35 cellular contexts compared by ENCODE assay signal in genomic region chr19:50505856-50506611, GRCh38. TPM values are rescaled to one million over a fixed set of nuclear protein-coding genes. Genes with fewer than 3 reads are reported as not detected.
"Had no signal": no experiment of that assay in that cellular context is flagged by ENCODE, and none has a peak within 500 bp of the region (broad histone marks: within the 10 kb centered on the region; RNA-seq: fewer than 3 reads in every experiment).

No MANE protein-coding gene starts in this region.

- H3K27ac Mint-ChIP-seq: activated CD4-positive, alpha-beta memory T cell treated with anti-CD3 and anti-CD28 coated beads, Interleukin-2, amount 10 ng/mL, durations not matched to agents 7 days and 5 days; activated CD8-positive, alpha-beta memory T cell treated with anti-CD3 and anti-CD28 coated beads, Interleukin-2, amount 10 ng/mL, durations not matched to agents 7 days and 5 days; activated naive CD4-positive, alpha-beta T cell treated with anti-CD3 and anti-CD28 coated beads, Interleukin-2, amount 50 U/mL, for 24 hours; activated naive CD8-positive, alpha-beta T cell treated with anti-CD3 and anti-CD28 coated beads, Interleukin-2, amount 10 ng/mL, durations not matched to agents 7 days and 5 days had no signal

- H3K27me3 ChIP-seq: ascending aorta, cardiac muscle cell, Peyer's patch had no signal

- H3K36me3 Mint-ChIP-seq: activated CD8-positive, alpha-beta memory T cell treated with anti-CD3 and anti-CD28 coated beads, Interleukin-2, amount 10 ng/mL, durations not matched to agents 7 days and 5 days had no signal

- H3K4me3 ChIP-seq: ascending aorta, cardiac muscle cell, Peyer's patch had no signal

- H3K36me3 ChIP-seq: cardiac muscle cell, Peyer's patch, WERI-Rb-1 had no signal

- DNase-seq: activated CD4-positive, alpha-beta memory T cell treated with anti-CD3 and anti-CD28 coated beads, Interleukin-2, amount 10 ng/mL, durations not matched to agents 7 days and 5 days; activated CD4-positive, alpha-beta T cell treated with anti-CD3 and anti-CD28 coated beads for 1 hour; activated CD4-positive, alpha-beta T cell treated with anti-CD3 and anti-CD28 coated beads for 48 hours; activated CD4-positive, CD25-positive, alpha-beta regulatory T cell; activated CD8-positive, alpha-beta memory T cell treated with anti-CD3 and anti-CD28 coated beads for 24 hours; activated CD8-positive, alpha-beta memory T cell treated with anti-CD3 and anti-CD28 coated beads, Interleukin-2, amount 10 ng/mL, durations not matched to agents 7 days and 5 days; activated CD8-positive, alpha-beta memory T cell treated with anti-CD3 and anti-CD28 coated beads, Interleukin-2, amount 50 U/mL, for 48 hours; activated gamma-delta T cell; activated naive CD4-positive, alpha-beta T cell treated with Interleukin-2 at 50 U/mL for 16 hours; activated naive CD8-positive, alpha-beta T cell treated with anti-CD3 and anti-CD28 coated beads, Interleukin-2, amount 10 ng/mL, durations not matched to agents 7 days and 5 days; activated T-cell treated with anti-CD3 and anti-CD28 coated beads, Interleukin-2, amount 50 U/mL, for 48 hours; amygdala; NCI-H1092 treated with DMSO at 0.1 percent for 48 hours; NCI-H1417; NCI-H146; NCI-H187; NCI-H2029 treated with DMSO at 0.1 percent for 48 hours; NCI-H2107; NCI-H2171; NCI-H510A; NCI-H526; NCI-H748 treated with DMSO at 0.1 percent for 48 hours; NK-92 treated with Interleukin-12 subunit alpha and Interleukin-12 subunit beta, amount 100 ng/mL, for 24 hours; PC-3; RPMI8226; SW 1271; T-helper 1 cell; T-helper 2 cell; T-helper 9 cell; WERI-Rb-1 had no signal

- H3K4me3 Mint-ChIP-seq: activated CD4-positive, alpha-beta memory T cell treated with anti-CD3 and anti-CD28 coated beads, Interleukin-2, amount 10 ng/mL, durations not matched to agents 7 days and 5 days; activated CD8-positive, alpha-beta memory T cell treated with anti-CD3 and anti-CD28 coated beads, Interleukin-2, amount 10 ng/mL, durations not matched to agents 7 days and 5 days; activated naive CD4-positive, alpha-beta T cell treated with anti-CD3 and anti-CD28 coated beads, Interleukin-2, amount 50 U/mL, for 24 hours; activated naive CD8-positive, alpha-beta T cell treated with anti-CD3 and anti-CD28 coated beads, Interleukin-2, amount 10 ng/mL, durations not matched to agents 7 days and 5 days had no signal

- H3K9me3 Mint-ChIP-seq: activated CD4-positive, alpha-beta memory T cell treated with anti-CD3 and anti-CD28 coated beads, Interleukin-2, amount 10 ng/mL, durations not matched to agents 7 days and 5 days; activated naive CD4-positive, alpha-beta T cell treated with anti-CD3 and anti-CD28 coated beads, Interleukin-2, amount 50 U/mL, for 24 hours; activated naive CD8-positive, alpha-beta T cell treated with anti-CD3 and anti-CD28 coated beads, Interleukin-2, amount 10 ng/mL, durations not matched to agents 7 days and 5 days had no signal

- H3K27ac ChIP-seq: ascending aorta, cardiac muscle cell, Peyer's patch, WERI-Rb-1 had no signal

- H3K27me3 Mint-ChIP-seq: activated CD4-positive, alpha-beta memory T cell treated with anti-CD3 and anti-CD28 coated beads, Interleukin-2, amount 10 ng/mL, durations not matched to agents 7 days and 5 days; activated CD8-positive, alpha-beta memory T cell treated with anti-CD3 and anti-CD28 coated beads, Interleukin-2, amount 10 ng/mL, durations not matched to agents 7 days and 5 days; activated naive CD4-positive, alpha-beta T cell treated with anti-CD3 and anti-CD28 coated beads, Interleukin-2, amount 50 U/mL, for 24 hours; activated naive CD8-positive, alpha-beta T cell treated with anti-CD3 and anti-CD28 coated beads, Interleukin-2, amount 10 ng/mL, durations not matched to agents 7 days and 5 days had no signal

- ATAC-seq: activated CD8-positive, alpha-beta memory T cell treated with anti-CD3 and anti-CD28 coated beads, Interleukin-2, amount 10 ng/mL, durations not matched to agents 7 days and 5 days; PC-3 had no signal

- H3K9me3 ChIP-seq: ascending aorta, Peyer's patch had no signal

RNA-seq across cellular contexts. Expression of gene ASPDH, which starts 7.7 kb away (rescaled TPM):
- total RNA-seq: activated CD4-positive, alpha-beta memory T cell treated with anti-CD3 and anti-CD28 coated beads, Interleukin-2, amount 10 ng/mL, durations not matched to agents 7 days and 5 days; activated CD8-positive, alpha-beta memory T cell treated with anti-CD3 and anti-CD28 coated beads, Interleukin-2, amount 10 ng/mL, durations not matched to agents 7 days and 5 days; activated naive CD8-positive, alpha-beta T cell treated with anti-CD3 and anti-CD28 coated beads, Interleukin-2, amount 10 ng/mL, durations not matched to agents 7 days and 5 days; ascending aorta; cardiac muscle cell; M059J; PC-3 had no signal
- polyA plus RNA-seq: cardiac muscle cell had no signal

RNA-seq across cellular contexts. Expression of gene GARIN5A, which starts 29.4 kb away (rescaled TPM):
- total RNA-seq: activated CD8-positive, alpha-beta memory T cell treated with anti-CD3 and anti-CD28 coated beads, Interleukin-2, amount 10 ng/mL, durations not matched to agents 7 days and 5 days; ascending aorta had no signal
